ENCODE assay signal across 19 cellular contexts in genomic region chr14:22280497-22281321, GRCh38.
DNase-seq lines count a peak whose midpoint lies in the region; ATAC-seq and TF ChIP-seq lines count a peak whose summit lies in the region.
"Had no signal": no experiment of that assay in that cellular context is flagged by ENCODE, and none has a peak within 500 bp of the region (broad histone marks: within the 10 kb centered on the region; RNA-seq: fewer than 3 reads in every experiment).

No MANE protein-coding gene starts in this region.

- no peak for TF ChIP-seq CTCF in coronary artery (IDR thresholded peaks at IDR 0.05)

- no peaks in the 10 kb centered on the region for H3K9me3 Mint-ChIP-seq in T-helper 1 cell treated with Interleukin-12 subunit alpha and Interleukin-12 subunit beta and Interleukin-4 antibody, amounts not matched to agents 30 μg/mL and 1 μg/mL, for 36 hours
- H3K9me3 Mint-ChIP-seq in CD4-positive, CD25-positive, alpha-beta regulatory T cell = no peaks in the 10 kb centered on the region
- H3K9me3 Mint-ChIP-seq in activated CD4-positive, alpha-beta memory T cell treated with anti-CD3 and anti-CD28 coated beads for 36 hours = no peaks in the 10 kb centered on the region
- H3K9me3 Mint-ChIP-seq: type B pancreatic cell had no signal

- peaks cover 1% of the 10 kb centered on the region for H3K4me1 Mint-ChIP-seq in T-helper 1 cell treated with Interleukin-12 subunit alpha and Interleukin-12 subunit beta and Interleukin-4 antibody, amounts not matched to agents 30 μg/mL and 1 μg/mL, for 36 hours (ENCODE audit: low read depth)
- H3K4me1 Mint-ChIP-seq in CD4-positive, CD25-positive, alpha-beta regulatory T cell = peaks cover 0 to 2% (median 0%) of the 10 kb centered on the region in 4 donors
- no peaks in the 10 kb centered on the region for H3K4me1 Mint-ChIP-seq in activated CD4-positive, alpha-beta memory T cell treated with anti-CD3 and anti-CD28 coated beads for 36 hours (ENCODE audit: low read depth)

- no peak overlapping the region for H3K27ac ChIP-seq in CD4-positive, CD25-positive, alpha-beta regulatory T cell (ENCODE audit: insufficient read depth, low read length, poor library complexity, severe bottlenecking)
- peak overlapping the region in 1 of 2 donors; percentile 69 for H3K27ac ChIP-seq in coronary artery
- H3K27ac ChIP-seq: BLaER1, dorsolateral prefrontal cortex had no signal

- no peaks in the 10 kb centered on the region for H3K36me3 Mint-ChIP-seq in T-helper 1 cell treated with Interleukin-12 subunit alpha and Interleukin-12 subunit beta and Interleukin-4 antibody, amounts not matched to agents 30 μg/mL and 1 μg/mL, for 36 hours (ENCODE audit: low read depth)
- H3K36me3 Mint-ChIP-seq in CD4-positive, CD25-positive, alpha-beta regulatory T cell = no peaks in the 10 kb centered on the region
- no peaks in the 10 kb centered on the region for H3K36me3 Mint-ChIP-seq in activated CD4-positive, alpha-beta memory T cell treated with anti-CD3 and anti-CD28 coated beads for 36 hours
- H3K36me3 Mint-ChIP-seq: type B pancreatic cell had no signal

- no peaks in the 10 kb centered on the region for H3K27me3 Mint-ChIP-seq in T-helper 1 cell treated with Interleukin-12 subunit alpha and Interleukin-12 subunit beta and Interleukin-4 antibody, amounts not matched to agents 30 μg/mL and 1 μg/mL, for 36 hours (ENCODE audit: low read depth)
- no peaks in the 10 kb centered on the region for H3K27me3 Mint-ChIP-seq in CD4-positive, CD25-positive, alpha-beta regulatory T cell
- no peaks in the 10 kb centered on the region for H3K27me3 Mint-ChIP-seq in activated CD4-positive, alpha-beta memory T cell treated with anti-CD3 and anti-CD28 coated beads for 36 hours

- CTCF ChIA-PET in activated CD4-positive, alpha-beta memory T cell treated with anti-CD3 and anti-CD28 coated beads for 36 hours (lab: Charles Lee) = no interaction called here

- H3K4me3 Mint-ChIP-seq in T-helper 1 cell treated with Interleukin-12 subunit alpha and Interleukin-12 subunit beta and Interleukin-4 antibody, amounts not matched to agents 30 μg/mL and 1 μg/mL, for 36 hours = peak overlapping the region; percentile 82
- H3K4me3 Mint-ChIP-seq in CD4-positive, CD25-positive, alpha-beta regulatory T cell = peak overlapping the region; percentile 54 to 88 (median 83)
- peak overlapping the region; percentile 66 for H3K4me3 Mint-ChIP-seq in activated CD4-positive, alpha-beta memory T cell treated with anti-CD3 and anti-CD28 coated beads for 36 hours
- H3K4me3 Mint-ChIP-seq: activated B cell treated with CpG ODN at 0.5 μM for 24 hours, type B pancreatic cell had no signal

- intact Hi-C loops in activated CD4-positive, alpha-beta memory T cell treated with anti-CD3 and anti-CD28 coated beads for 36 hours (cut with micrococcal nuclease) = no loop called here

- ATAC-seq in CD4-positive, CD25-positive, alpha-beta regulatory T cell (ENCODE audit: low read depth in 2 of 2) = no peak
- ATAC-seq in GM19467 (IDR thresholded peaks at IDR 0.05; ENCODE audit: unreplicated experiment) = no peak

- no peaks in the 10 kb centered on the region for H3K36me3 ChIP-seq in CD4-positive, CD25-positive, alpha-beta regulatory T cell (ENCODE audit: control insufficient read depth, insufficient read depth, low read length)
- H3K36me3 ChIP-seq: BLaER1, HAP-1 had no signal

- H3K27ac Mint-ChIP-seq in T-helper 1 cell treated with Interleukin-12 subunit alpha and Interleukin-12 subunit beta and Interleukin-4 antibody, amounts not matched to agents 30 μg/mL and 1 μg/mL, for 36 hours = peak overlapping the region; percentile 92
- no peak overlapping the region for H3K27ac Mint-ChIP-seq in CD4-positive, CD25-positive, alpha-beta regulatory T cell
- peak overlapping the region; percentile 78 for H3K27ac Mint-ChIP-seq in activated CD4-positive, alpha-beta memory T cell treated with anti-CD3 and anti-CD28 coated beads for 36 hours
- H3K27ac Mint-ChIP-seq: type B pancreatic cell had no signal

- H3K27me3 ChIP-seq in CD4-positive, CD25-positive, alpha-beta regulatory T cell (ENCODE audit: control insufficient read depth, insufficient read depth, low read length) = no peaks in the 10 kb centered on the region
- H3K27me3 ChIP-seq: BLaER1 had no signal

- peak overlapping the region; percentile 48 for H3K4me3 ChIP-seq in CD4-positive, CD25-positive, alpha-beta regulatory T cell (ENCODE audit: low read depth, low read length)
- peak overlapping the region; percentile 36 for H3K4me3 ChIP-seq in coronary artery
- H3K4me3 ChIP-seq: BLaER1, dorsolateral prefrontal cortex, HAP-1 had no signal

- DNase-seq in T-helper 1 cell (no peak), coronary artery (ENCODE audit: low spot score) (no peak), putamen (ENCODE audit: low spot score) (no peak), germinal center (ENCODE audit: low spot score) (no peak)
- DNase-seq in CD4-positive, CD25-positive, alpha-beta regulatory T cell = no peak
- no peak for DNase-seq in activated CD4-positive, alpha-beta memory T cell treated with anti-CD3 and anti-CD28 coated beads for 36 hours
- DNase-seq: 8988T; activated B cell treated with CpG ODN at 0.5 μM for 24 hours; activated CD8-positive, alpha-beta memory T cell treated with anti-CD3 and anti-CD28 coated beads, Interleukin-2, amount 50 U/mL, for 4 hours; DMS79; dorsolateral prefrontal cortex; NCI-H524 treated with DMSO at 0.1 percent for 48 hours; stimulated activated CD4-positive, alpha-beta T cell treated with anti-CD3 and anti-CD28 coated beads, Interleukin-1b, Interleukin-23, amount 100 ng/mL, for 48 hours; stimulated activated naive CD4-positive, alpha-beta T cell treated with Interleukin-2 at 50 U/mL for 16 hours had no signal

- H3K4me1 ChIP-seq in CD4-positive, CD25-positive, alpha-beta regulatory T cell (ENCODE audit: control insufficient read depth, insufficient read depth, low read length, poor library complexity, severe bottlenecking) = no peaks in the 10 kb centered on the region
- H3K4me1 ChIP-seq: BLaER1, HAP-1 had no signal

- no peaks in the 10 kb centered on the region for H3K9me3 ChIP-seq in CD4-positive, CD25-positive, alpha-beta regulatory T cell (ENCODE audit: control insufficient read depth in 2 of 2, low read length in 2 of 2)
- H3K9me3 ChIP-seq: BLaER1, HAP-1 had no signal

- POLR2A ChIA-PET in activated CD4-positive, alpha-beta memory T cell treated with anti-CD3 and anti-CD28 coated beads for 36 hours (lab: Charles Lee) = interaction anchor here (0.9 kb wide), 1 partner anchor 212 kb away, joined by 4 read pairs; no protein-coding TSS in a partner anchor

Comparison
In these comparisons a context has a peak if more than half of its experiments do, and no peak if none do; other contexts are left out.
1. H3K27ac Mint-ChIP-seq: peak in T-helper 1 cell treated with Interleukin-12 subunit alpha and Interleukin-12 subunit beta and Interleukin-4 antibody, amounts not matched to agents 30 μg/mL and 1 μg/mL, for 36 hours (single experiment) and activated CD4-positive, alpha-beta memory T cell treated with anti-CD3 and anti-CD28 coated beads for 36 hours (single experiment); none in CD4-positive, CD25-positive, alpha-beta regulatory T cell (0 of 3).
2. Peak in every context shown above with its lines, with median percentiles within 50 percentile points of each other: H3K4me3 Mint-ChIP-seq.